14 cellular contexts compared by ENCODE assay signal in the genomic region with DNA sequence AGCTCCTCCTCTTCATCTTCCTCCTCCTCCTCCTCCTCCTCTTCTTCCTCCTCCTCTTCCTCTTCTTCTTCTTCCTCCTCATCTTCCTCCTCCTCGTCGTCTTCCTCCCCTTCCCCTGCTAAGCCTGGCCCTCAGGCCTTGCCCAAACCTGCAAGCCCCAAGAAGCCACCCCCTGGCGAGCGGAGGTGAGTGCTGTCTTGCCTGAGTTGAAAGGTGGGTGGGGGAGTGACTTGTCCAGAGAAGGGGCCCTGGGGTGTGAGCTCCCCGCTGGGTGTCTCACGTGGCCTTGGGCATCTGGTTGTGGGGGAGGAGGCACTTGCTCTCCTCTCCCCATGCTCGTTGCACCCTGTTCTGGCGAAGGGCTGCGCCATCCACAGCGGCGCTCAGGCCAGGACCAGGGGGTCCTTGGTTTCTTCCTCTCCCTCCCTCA. TPM values are rescaled to one million over a fixed set of nuclear protein-coding genes. Genes with fewer than 3 reads are reported as not detected.
DNase-seq lines count a peak whose midpoint lies in the region; ATAC-seq and TF ChIP-seq lines count a peak whose summit lies in the region.
"Had no signal": no experiment of that assay in that cellular context is flagged by ENCODE, and none has a peak within 500 bp of the region (broad histone marks: within the 10 kb centered on the region; RNA-seq: fewer than 3 reads in every experiment).

No MANE protein-coding gene starts in this region.

- TF ChIP-seq CTCF in epithelial cell of esophagus (IDR thresholded peaks at IDR 0.05; ENCODE audit: insufficient read depth, low read depth, low read length, missing control alignments), result no peak
- no peak for TF ChIP-seq CTCF in osteocyte (IDR thresholded peaks at IDR 0.05)
- TF ChIP-seq CTCF in upper lobe of left lung (IDR thresholded peaks at IDR 0.05), result no peak

- H3K9ac ChIP-seq in BLaER1 (0 out of 2 replicates have a peak overlapping the region, but pooled peaks have one; percentile 34), NT2/D1 (ENCODE audit: insufficient read length, low read depth) (peak overlapping the region; percentile 27)

- no peak for TF ChIP-seq EP300 in upper lobe of left lung (IDR thresholded peaks at IDR 0.05)

- no peak overlapping the region for H3K4me3 ChIP-seq in BLaER1
- H3K4me3 ChIP-seq in NT2/D1 (ENCODE audit: insufficient read length, low read depth), result no peak overlapping the region
- H3K4me3 ChIP-seq in epithelial cell of esophagus (ENCODE audit: low read length), result no peak overlapping the region
- H3K4me3 ChIP-seq in upper lobe of left lung, result no peak overlapping the region

- H3K27ac Mint-ChIP-seq in osteocyte (ENCODE audit: unreplicated experiment), result peak overlapping the region; percentile 72
- H3K27ac Mint-ChIP-seq: T-helper 1 cell treated with Interleukin-12 subunit alpha and Interleukin-12 subunit beta and Interleukin-4 antibody, amounts not matched to agents 30 μg/mL and 1 μg/mL, for 36 hours had no signal

- peaks cover 68% of the 10 kb centered on the region for H3K36me3 Mint-ChIP-seq in osteocyte (ENCODE audit: unreplicated experiment)

- no peaks in the 10 kb centered on the region for H3K27me3 Mint-ChIP-seq in osteocyte (ENCODE audit: unreplicated experiment)
- H3K27me3 Mint-ChIP-seq: activated naive CD4-positive, alpha-beta T cell treated with anti-CD3 and anti-CD28 coated beads, Interleukin-2, amount 50 U/mL, for 24 hours had no signal

- H4K20me1 ChIP-seq in BLaER1, result peaks cover 100% of the 10 kb centered on the region

- ATAC-seq in upper lobe of left lung (ENCODE audit: low FRiP score in 2 of 2), result no peak
- no peak for ATAC-seq in HG02588 (IDR thresholded peaks at IDR 0.05; ENCODE audit: unreplicated experiment)

- WGBS in upper lobe of left lung, 2 donors, result 85 to 90% methylated on average over 11 of the region's 11 CpGs

- peak overlapping the region; percentile 53 for H3K27ac ChIP-seq in BLaER1
- H3K27ac ChIP-seq in upper lobe of left lung, result peak overlapping the region in 1 of 4 donors; percentile 54

- H3K9me3 Mint-ChIP-seq in osteocyte (ENCODE audit: unreplicated experiment), result no peaks in the 10 kb centered on the region
- H3K9me3 Mint-ChIP-seq: activated naive CD4-positive, alpha-beta T cell treated with anti-CD3 and anti-CD28 coated beads, Interleukin-2, amount 50 U/mL, for 24 hours; T-helper 1 cell treated with Interleukin-12 subunit alpha and Interleukin-12 subunit beta and Interleukin-4 antibody, amounts not matched to agents 30 μg/mL and 1 μg/mL, for 36 hours had no signal

- H3K9me3 ChIP-seq in BLaER1 (no peaks in the 10 kb centered on the region), NT2/D1 (ENCODE audit: insufficient read depth, low read length) (no peaks in the 10 kb centered on the region), upper lobe of left lung (no peaks in the 10 kb centered on the region)

- no peak overlapping the region for H3K4me3 Mint-ChIP-seq in osteocyte (ENCODE audit: unreplicated experiment)
- H3K4me3 Mint-ChIP-seq: activated naive CD4-positive, alpha-beta T cell treated with anti-CD3 and anti-CD28 coated beads, Interleukin-2, amount 50 U/mL, for 24 hours; T-helper 1 cell treated with Interleukin-12 subunit alpha and Interleukin-12 subunit beta and Interleukin-4 antibody, amounts not matched to agents 30 μg/mL and 1 μg/mL, for 36 hours had no signal

- DNase-seq in NT2/D1 (ENCODE audit: low read depth, low spot score) (no peak), epithelial cell of esophagus (ENCODE audit: low read depth) (peak; percentile 24), osteocyte (ENCODE audit: extremely low spot score, unreplicated experiment) (no peak), upper lobe of left lung (no peak), HuH-7 (ENCODE audit: low spot score) (no peak)
- DNase-seq in activated CD4-positive, alpha-beta T cell treated with anti-CD3 and anti-CD28 coated beads, Interleukin-2, amount 50 U/mL, for 1 hour, result no peak
- DNase-seq: kidney glomerular epithelial cell, NCI-H2227 treated with DMSO at 0.1 percent for 48 hours, occipital lobe had no signal

- H3K36me3 ChIP-seq in BLaER1, result peaks cover 100% of the 10 kb centered on the region
- peaks cover 100% of the 10 kb centered on the region for H3K36me3 ChIP-seq in NT2/D1 (ENCODE audit: insufficient read depth, insufficient read length, low read length)
- peaks cover 62 to 100% (median 89%) of the 10 kb centered on the region in 4 donors for H3K36me3 ChIP-seq in upper lobe of left lung

- peak overlapping the region; percentile 77 for H3K4me2 ChIP-seq in BLaER1

- H3K27me3 ChIP-seq in BLaER1, result no peaks in the 10 kb centered on the region
- H3K27me3 ChIP-seq in NT2/D1 (ENCODE audit: insufficient read depth, insufficient read length), result no peaks in the 10 kb centered on the region
- no peaks in the 10 kb centered on the region for H3K27me3 ChIP-seq in upper lobe of left lung

- TF ChIP-seq POLR2A in upper lobe of left lung (IDR thresholded peaks at IDR 0.05), result no peak

- H3K4me1 ChIP-seq in BLaER1, result peaks cover 46% of the 10 kb centered on the region
- H3K4me1 ChIP-seq in NT2/D1 (ENCODE audit: insufficient read depth, insufficient read length), result peaks cover 47% of the 10 kb centered on the region
- H3K4me1 ChIP-seq in upper lobe of left lung, result peaks cover 0 to 15% (median 0%) of the 10 kb centered on the region in 4 donors

- peaks cover 17% of the 10 kb centered on the region for H3K4me1 Mint-ChIP-seq in osteocyte (ENCODE audit: unreplicated experiment)

RNA-seq across cellular contexts. Expression of a gene that starts 8.0 kb away (rescaled TPM):
- 264 and 287 TPM in 2 replicates for total RNA-seq in osteocyte
- 100 to 1,000 TPM in 5 of 6 donors, 10 to 100 TPM in 1; 73.3 to 245 (median 145) TPM for total RNA-seq in upper lobe of left lung

RNA-seq across cellular contexts. Expression of a gene that starts 16.7 kb away (rescaled TPM):
- total RNA-seq in osteocyte (536 and 572 TPM in 2 replicates), upper lobe of left lung (1,000 to 10,000 TPM in 2 of 6 donors, 100 to 1,000 TPM in 4; 317 to 3,815 (median 582) TPM)

RNA-seq across cellular contexts. Expression of a gene that starts 18.2 kb away (rescaled TPM):
- total RNA-seq in osteocyte, result not detected in 2 replicates
- under 1 TPM in 2 of 6 donors, not detected in 4; 0.20 to 0.92 TPM for total RNA-seq in upper lobe of left lung
- total RNA-seq: Daoy, occipital lobe had no signal

RNA-seq across cellular contexts. Expression of a gene that starts 29.2 kb away (rescaled TPM):
- total RNA-seq in osteocyte (not detected in 2 replicates), upper lobe of left lung (under 1 TPM in 2 of 6 donors, not detected in 4; 0.57 to 0.78 TPM)
- total RNA-seq: Daoy, occipital lobe had no signal

RNA-seq across cellular contexts. Expression of a gene that starts 47.9 kb away (rescaled TPM):
- not detected in 2 replicates for total RNA-seq in osteocyte
- 10 to 100 TPM in 3 of 6 donors, 1 to 10 TPM in 2, not detected in 1; 1.2 to 16.2 (median 14.5) TPM for total RNA-seq in upper lobe of left lung
- total RNA-seq: Daoy, occipital lobe had no signal
